In genomic region chr7:100217934-100218333, GRCh38 we compare ENCODE assay signal across 6 cellular contexts. TPM values are rescaled to one million over a fixed set of nuclear protein-coding genes. Genes with fewer than 3 reads are reported as not detected.
DNase-seq lines count a peak whose midpoint lies in the region; ATAC-seq and TF ChIP-seq lines count a peak whose summit lies in the region.
"Not testable (repeated sequence)": the region's sequence is repeated elsewhere in the genome, so short reads cannot be mapped to it uniquely, and the experiment has no call there.

No MANE protein-coding gene starts in this region.

- H3K36me3 ChIP-seq in SU-DHL-6 (ENCODE audit: low read length) = not testable (repeated sequence)
- H3K36me3 ChIP-seq in left lung = peaks cover 0 to 14% of the 10 kb centered on the region in 2 donors

- ATAC-seq in left lung = peak; percentile 62

- H3K79me2 ChIP-seq in SU-DHL-6 (ENCODE audit: insufficient read depth, low read length) = peaks cover 27% of the 10 kb centered on the region

- peaks cover 20 to 46% (median 32%) of the 10 kb centered on the region in 3 donors for H3K4me1 Mint-ChIP-seq in IgD-negative memory B cell

- H4K20me1 ChIP-seq in SU-DHL-6 (ENCODE audit: low read depth, low read length) = not testable (repeated sequence)

- H3K27ac ChIP-seq in SU-DHL-6 (ENCODE audit: low read depth, low read length) = peak overlapping the region; percentile 95
- not testable (repeated sequence) for H3K27ac ChIP-seq in left lung

- peak; percentile 54 for TF ChIP-seq CTCF in GM12874 (IDR thresholded peaks at IDR 0.05; ENCODE audit: insufficient read depth, low read depth, low read length)
- TF ChIP-seq CTCF in SU-DHL-6 (IDR thresholded peaks at IDR 0.05; ENCODE audit: insufficient read depth, low read length, poor library complexity, severe bottlenecking) = peak; percentile 22
- TF ChIP-seq CTCF in left lung (IDR thresholded peaks at IDR 0.05) = peak; percentile 31 to 53

- peak overlapping the region; percentile 93 for H3K9ac ChIP-seq in SU-DHL-6 (ENCODE audit: low read length)

- intact Hi-C loops in left lung (cut with DNase I) = not testable (repeated sequence)

- peak overlapping the region; percentile 86 for H3K4me2 ChIP-seq in SU-DHL-6 (ENCODE audit: low read depth, low read length, poor library complexity, severe bottlenecking)

- H3K36me3 Mint-ChIP-seq in IgD-negative memory B cell = not testable (repeated sequence)

- not testable (repeated sequence) for H2AFZ ChIP-seq in SU-DHL-6 (ENCODE audit: low read depth, low read length, severe bottlenecking)

- H3K4me1 ChIP-seq in left lung = not testable (repeated sequence)

- not testable (repeated sequence) for H3K9me2 ChIP-seq in SU-DHL-6 (replicated peaks; ENCODE audit: insufficient read depth, low read length)

- H3F3A ChIP-seq in SU-DHL-6 (ENCODE audit: insufficient read depth) = peaks cover 61% of the 10 kb centered on the region

- DNase-seq in amniotic epithelial cell (ENCODE audit: low read depth) (peak; percentile 38), left lung (peak; percentile 85 to 94)
- peak; percentile 70 for DNase-seq in stimulated activated CD8-positive, alpha-beta memory T cell treated with anti-CD3 and anti-CD28 coated beads, Interleukin-7, amount 100 ng/mL, for 24 hours (ENCODE audit: low read depth)

- H3K4me3 Mint-ChIP-seq in IgD-negative memory B cell = peak overlapping the region in 3 of 4 donors; percentile 74 to 95 (median 84)

- not testable (repeated sequence) for H3K9me3 ChIP-seq in SU-DHL-6 (ENCODE audit: insufficient read depth, low read length); left lung

- H3K4me3 ChIP-seq in SU-DHL-6 (ENCODE audit: insufficient read depth, low read length, poor library complexity, severe bottlenecking); left lung: not testable (repeated sequence)

- not testable (repeated sequence) for H3K27me3 Mint-ChIP-seq in IgD-negative memory B cell

- peak overlapping the region in 2 of 3 donors; percentile 88 to 95 for H3K27ac Mint-ChIP-seq in IgD-negative memory B cell

- H3K9me3 Mint-ChIP-seq in IgD-negative memory B cell = not testable (repeated sequence)

- not testable (repeated sequence) for H3K27me3 ChIP-seq in SU-DHL-6 (ENCODE audit: low read length); left lung

RNA-seq across cellular contexts. Expression of gene PVRIG, which starts 1.8 kb away (rescaled TPM):
- polyA plus RNA-seq in IgD-negative memory B cell = 94.5 TPM
- under 1 TPM; 0.41 to 0.42 TPM for total RNA-seq in left lung

RNA-seq across cellular contexts. Expression of gene STAG3, which starts 40.2 kb away (rescaled TPM):
- 61.5 TPM for polyA plus RNA-seq in IgD-negative memory B cell
- total RNA-seq in left lung = 1 to 10 TPM in 1 of 2 donors, under 1 TPM in 1; 0.96 to 3.7 TPM

RNA-seq across cellular contexts. Expression of gene GPC2, which starts 40.8 kb away (rescaled TPM):
- polyA plus RNA-seq in IgD-negative memory B cell = 0.23 TPM
- 1 to 10 TPM; 2.5 to 3.5 TPM for total RNA-seq in left lung

RNA-seq across cellular contexts. Expression of gene GAL3ST4, which starts 49.5 kb away (rescaled TPM):
- polyA plus RNA-seq in IgD-negative memory B cell = 0.38 TPM
- total RNA-seq in left lung = 10 to 100 TPM; 17.1 to 18.9 TPM

RNA-seq across cellular contexts. Expression of gene TRAPPC14, which starts 59.4 kb away (rescaled TPM):
- 6.3 TPM for polyA plus RNA-seq in IgD-negative memory B cell
- total RNA-seq in left lung = 10 to 100 TPM; 23.3 to 30.1 TPM

Comparison
In these comparisons a context has a peak if more than half of its experiments do, and no peak if none do; other contexts are left out.
1. DNase-seq: peak in every context shown above with its lines; median percentile 90 in left lung; 70 in stimulated activated CD8-positive, alpha-beta memory T cell treated with anti-CD3 and anti-CD28 coated beads, Interleukin-7, amount 100 ng/mL, for 24 hours; 38 in amniotic epithelial cell.